Comparison of ENCODE assay signal across 8 cellular contexts in genomic region chr19:45498411-45499195, GRCh38. TPM values are rescaled to one million over a fixed set of nuclear protein-coding genes. Genes with fewer than 3 reads are reported as not detected.
DNase-seq lines count a peak whose midpoint lies in the region; ATAC-seq and TF ChIP-seq lines count a peak whose summit lies in the region.

TSS of gene PPM1N (plus strand) at chr19:45498443. CDS start at chr19:45498473, 30 bp downstream.

- peak within 1 kb of the TSS; percentile 51 for H3K4me3 ChIP-seq in fibroblast of villous mesenchyme (ENCODE audit: low read depth, low read length)

- DNase-seq in NCI-H1930 (lab: John Stamatoyannopoulos, UW), result peak; percentile 68 to 71
- DNase-seq in activated T-cell treated with anti-CD3 and anti-CD28 coated beads, Interleukin-2, amount 50 U/mL, for 1 hour, result peak; percentile 77
- DNase-seq in fibroblast of villous mesenchyme (ENCODE audit: low read depth), result peak; percentile 40
- peak; percentile 67 for DNase-seq in retina
- DNase-seq in NCI-H2081 (lab: John Stamatoyannopoulos, UW), result no peak
- DNase-seq in GDM1 (lab: John Stamatoyannopoulos, UW), result no peak

- H3K36me3 ChIP-seq in ES-I3 (ENCODE audit: insufficient read depth, low read length), result no peaks in the 10 kb centered on the region

- H3K9ac ChIP-seq in ES-I3 (ENCODE audit: low read depth, low read length), result peak within 1 kb of the TSS; percentile 82

- ATAC-seq in GM19467 (IDR thresholded peaks at IDR 0.05; ENCODE audit: unreplicated experiment), result no peak

- H3K9me3 ChIP-seq in ES-I3 (ENCODE audit: control insufficient read depth, insufficient read depth, low read length), result no peaks in the 10 kb centered on the region

- H3K4me1 ChIP-seq in ES-I3 (ENCODE audit: insufficient read depth, low read length), result peaks cover 10% of the 10 kb centered on the region; the same call in 1 of the 2 replicates

- TF ChIP-seq CTCF in fibroblast of villous mesenchyme (IDR thresholded peaks at IDR 0.05; ENCODE audit: insufficient read depth, low read depth, low read length), result no peak

RNA-seq across cellular contexts. Expression of gene PPM1N, which starts in this region (rescaled TPM):
- total RNA-seq in fibroblast of villous mesenchyme, result 1.3 and 2.3 TPM in 2 replicates

Comparison
In these comparisons a context has a peak if more than half of its experiments do, and no peak if none do; other contexts are left out.
1. DNase-seq: peak in NCI-H1930 (2 of 2), activated T-cell treated with anti-CD3 and anti-CD28 coated beads, Interleukin-2, amount 50 U/mL, for 1 hour (single experiment), fibroblast of villous mesenchyme (single experiment) and retina (single experiment); none in NCI-H2081 (0 of 2) and GDM1 (single experiment).